In genomic region chr3:109678600-109678999, GRCh38 we compare ENCODE assay signal across 27 cellular contexts.
"Had no signal": no experiment of that assay in that cellular context is flagged by ENCODE, and none has a peak within 500 bp of the region (broad histone marks: within the 10 kb centered on the region; RNA-seq: fewer than 3 reads in every experiment).

No MANE protein-coding gene starts in this region.

- DNase-seq: hypothalamus; immature natural killer cell; kidney; left ventricle myocardium inferior; mesendoderm; naive thymus-derived CD8-positive, alpha-beta T cell; nucleus accumbens; right lobe of liver; stimulated activated CD4-positive, alpha-beta T cell treated with anti-CD3 and anti-CD28 coated beads, Interleukin-12 subunit alpha, Interleukin-12 subunit beta, amount 100 ng/mL, for 4 hours; stimulated activated CD4-positive, alpha-beta T cell treated with anti-CD3 and anti-CD28 coated beads, Interleukin-15, amount 100 ng/mL, for 24 hours; stimulated activated CD4-positive, alpha-beta T cell treated with anti-CD3 and anti-CD28 coated beads, Interleukin-2, amount 100 ng/mL, for 24 hours; stimulated activated CD4-positive, alpha-beta T cell treated with anti-CD3 and anti-CD28 coated beads, Interleukin-4, amount 100 ng/mL, for 1 hour; stimulated activated naive B cell treated with anti-CD40 and anti-IgM and Interleukin-4, amounts not matched to agents 10 μg/mL and 1 μg/mL and 100 μg/mL, for 72 hours; stimulated activated naive CD8-positive, alpha-beta T cell treated with anti-CD3 and anti-CD28 coated beads, Interleukin-15, Interleukin-2, amounts not matched to agents 100 U/mL and 50 U/mL, for 24 hours; stomach; testis; thyroid gland; transverse colon; upper lobe of left lung had no signal

- H3K27ac ChIP-seq: left ventricle myocardium inferior, right atrium auricular region, right lobe of liver, stomach, testis, thyroid gland, transverse colon, upper lobe of left lung, vagina had no signal

- H3K9me3 ChIP-seq: left ventricle myocardium inferior, right atrium auricular region, right lobe of liver, stomach, testis, thyroid gland, transverse colon, upper lobe of left lung, vagina had no signal

- H3K4me1 ChIP-seq: left ventricle myocardium inferior, right atrium auricular region, right lobe of liver, stomach, testis, thyroid gland, transverse colon, upper lobe of left lung, vagina had no signal

- H3K4me3 ChIP-seq: left ventricle myocardium inferior, lung, right atrium auricular region, right lobe of liver, stomach, testis, thyroid gland, transverse colon, upper lobe of left lung, vagina had no signal

- H3K4me3 Mint-ChIP-seq: immature natural killer cell; mesothelial cell of epicardium; naive thymus-derived CD8-positive, alpha-beta T cell; nephron; neural crest cell; stimulated activated naive B cell treated with anti-CD40 and anti-IgM and Interleukin-4, amounts not matched to agents 10 μg/mL and 1 μg/mL and 100 μg/mL, for 72 hours had no signal

- FAIRE-seq: islet of Langerhans, kidney had no signal

- H3K27me3 ChIP-seq: right atrium auricular region, right lobe of liver, stomach, testis, thyroid gland, transverse colon, upper lobe of left lung, vagina had no signal

- H3K9me3 Mint-ChIP-seq: mesothelial cell of epicardium; naive thymus-derived CD8-positive, alpha-beta T cell; nephron; stimulated activated naive B cell treated with anti-CD40 and anti-IgM and Interleukin-4, amounts not matched to agents 10 μg/mL and 1 μg/mL and 100 μg/mL, for 72 hours had no signal

- H3K36me3 Mint-ChIP-seq: immature natural killer cell; mesothelial cell of epicardium; naive thymus-derived CD8-positive, alpha-beta T cell; stimulated activated naive B cell treated with anti-CD40 and anti-IgM and Interleukin-4, amounts not matched to agents 10 μg/mL and 1 μg/mL and 100 μg/mL, for 72 hours had no signal

- ATAC-seq: naive thymus-derived CD8-positive, alpha-beta T cell; right lobe of liver; stimulated activated naive B cell treated with anti-CD40 and anti-IgM and Interleukin-4, amounts not matched to agents 10 μg/mL and 1 μg/mL and 100 μg/mL, for 72 hours; stimulated activated naive CD8-positive, alpha-beta T cell treated with anti-CD3 and anti-CD28 coated beads, Interleukin-15, Interleukin-2, amounts not matched to agents 100 U/mL and 50 U/mL, for 24 hours had no signal

- H3K36me3 ChIP-seq: left ventricle myocardium inferior, right atrium auricular region, right lobe of liver, stomach, thyroid gland, transverse colon, upper lobe of left lung, vagina had no signal

- H3K27ac Mint-ChIP-seq: immature natural killer cell; mesothelial cell of epicardium; naive thymus-derived CD8-positive, alpha-beta T cell; nephron; progenitor cell of endocrine pancreas; stimulated activated naive B cell treated with anti-CD40 and anti-IgM and Interleukin-4, amounts not matched to agents 10 μg/mL and 1 μg/mL and 100 μg/mL, for 72 hours had no signal

- H3K27me3 Mint-ChIP-seq: progenitor cell of endocrine pancreas; stimulated activated naive B cell treated with anti-CD40 and anti-IgM and Interleukin-4, amounts not matched to agents 10 μg/mL and 1 μg/mL and 100 μg/mL, for 72 hours had no signal

- H3K4me1 Mint-ChIP-seq: immature natural killer cell; mesothelial cell of epicardium; naive thymus-derived CD8-positive, alpha-beta T cell; nephron; neural crest cell; stimulated activated naive B cell treated with anti-CD40 and anti-IgM and Interleukin-4, amounts not matched to agents 10 μg/mL and 1 μg/mL and 100 μg/mL, for 72 hours had no signal
